Comparison of ENCODE assay signal across 17 cellular contexts in the genomic region with DNA sequence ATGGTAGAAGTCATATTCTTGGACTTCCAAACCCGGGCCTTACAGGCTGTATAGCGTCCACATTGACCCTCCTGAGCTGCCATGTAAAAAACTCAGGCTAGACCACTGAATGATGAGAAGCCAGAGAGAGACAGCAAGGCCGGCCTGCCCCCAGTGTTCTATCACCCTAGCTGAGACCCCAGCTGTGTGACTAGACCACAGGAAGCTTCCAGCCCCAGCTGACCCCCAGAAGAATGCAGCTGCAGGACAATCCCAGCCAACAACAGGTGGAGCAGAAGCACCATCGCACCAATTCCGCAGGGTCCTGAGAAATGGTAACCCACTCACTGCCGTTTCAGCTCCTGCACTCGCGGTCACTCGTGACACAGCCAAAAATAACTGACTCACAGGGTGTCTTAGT.
"Had no signal": no experiment of that assay in that cellular context is flagged by ENCODE, and none has a peak within 500 bp of the region (broad histone marks: within the 10 kb centered on the region; RNA-seq: fewer than 3 reads in every experiment).

No MANE protein-coding gene starts in this region.

- H3K9me3 ChIP-seq: body of pancreas, left ventricle myocardium inferior, testis had no signal

- H3K4me3 ChIP-seq: body of pancreas, dorsolateral prefrontal cortex, left ventricle myocardium inferior, testis had no signal

- DNase-seq: activated CD4-positive, alpha-beta T cell treated with anti-CD3 and anti-CD28 coated beads, Interleukin-2, amount 10 ng/mL, durations not matched to agents 24 days and 14 days; activated CD8-positive, alpha-beta T cell treated with anti-CD3 and anti-CD28 coated beads for 36 hours; activated naive CD8-positive, alpha-beta T cell treated with anti-CD3 and anti-CD28 coated beads, Interleukin-2, amount 10 ng/mL, durations not matched to agents 7 days and 5 days; activated T-cell treated with anti-CD3 and anti-CD28 coated beads, Interleukin-2, amount 50 U/mL, for 72 hours; body of pancreas; foreskin melanocyte; left ventricle myocardium inferior; natural killer cell; nucleus accumbens; small intestine; stimulated activated CD4-positive, alpha-beta T cell treated with anti-CD3 and anti-CD28 coated beads, Interleukin-4, amount 100 ng/mL, for 1 hour; stimulated activated naive CD8-positive, alpha-beta T cell treated with anti-CD3 and anti-CD28 coated beads, Interleukin-15, amount 100 ng/mL, for 72 hours; testis had no signal

- H3K27ac Mint-ChIP-seq: activated CD8-positive, alpha-beta T cell treated with anti-CD3 and anti-CD28 coated beads for 36 hours; activated naive CD8-positive, alpha-beta T cell treated with anti-CD3 and anti-CD28 coated beads, Interleukin-2, amount 10 ng/mL, durations not matched to agents 7 days and 5 days; activated T-cell treated with anti-CD3 and anti-CD28 coated beads, Interleukin-2, amount 50 U/mL, for 72 hours; memory B cell; stimulated activated naive CD8-positive, alpha-beta T cell treated with anti-CD3 and anti-CD28 coated beads, Interleukin-15, amount 100 ng/mL, for 72 hours; T-helper 1 cell treated with Interleukin-12 subunit alpha and Interleukin-12 subunit beta and Interleukin-4 antibody, amounts not matched to agents 30 μg/mL and 1 μg/mL, for 36 hours; type B pancreatic cell had no signal

- FAIRE-seq: small intestine had no signal

- H3K4me3 Mint-ChIP-seq: activated CD4-positive, alpha-beta T cell treated with anti-CD3 and anti-CD28 coated beads, Interleukin-2, amount 10 ng/mL, durations not matched to agents 24 days and 14 days; activated CD8-positive, alpha-beta T cell treated with anti-CD3 and anti-CD28 coated beads for 36 hours; activated naive CD8-positive, alpha-beta T cell treated with anti-CD3 and anti-CD28 coated beads, Interleukin-2, amount 10 ng/mL, durations not matched to agents 7 days and 5 days; activated T-cell treated with anti-CD3 and anti-CD28 coated beads, Interleukin-2, amount 50 U/mL, for 72 hours; memory B cell; natural killer cell; stimulated activated naive CD8-positive, alpha-beta T cell treated with anti-CD3 and anti-CD28 coated beads, Interleukin-15, amount 100 ng/mL, for 72 hours; T-helper 1 cell treated with Interleukin-12 subunit alpha and Interleukin-12 subunit beta and Interleukin-4 antibody, amounts not matched to agents 30 μg/mL and 1 μg/mL, for 36 hours had no signal

- H3K36me3 ChIP-seq: left ventricle myocardium inferior had no signal

- H3K27me3 Mint-ChIP-seq: activated CD8-positive, alpha-beta T cell treated with anti-CD3 and anti-CD28 coated beads for 36 hours; memory B cell; stimulated activated naive CD8-positive, alpha-beta T cell treated with anti-CD3 and anti-CD28 coated beads, Interleukin-15, amount 100 ng/mL, for 72 hours had no signal

- H3K36me3 Mint-ChIP-seq: activated naive CD8-positive, alpha-beta T cell treated with anti-CD3 and anti-CD28 coated beads, Interleukin-2, amount 10 ng/mL, durations not matched to agents 7 days and 5 days; memory B cell; natural killer cell; type B pancreatic cell had no signal

- H3K27ac ChIP-seq: left ventricle myocardium inferior, testis had no signal

- H3K27me3 ChIP-seq: body of pancreas, dorsolateral prefrontal cortex, testis had no signal

- H3K9me3 Mint-ChIP-seq: activated CD4-positive, alpha-beta T cell treated with anti-CD3 and anti-CD28 coated beads, Interleukin-2, amount 10 ng/mL, durations not matched to agents 24 days and 14 days; activated CD8-positive, alpha-beta T cell treated with anti-CD3 and anti-CD28 coated beads for 36 hours; activated naive CD8-positive, alpha-beta T cell treated with anti-CD3 and anti-CD28 coated beads, Interleukin-2, amount 10 ng/mL, durations not matched to agents 7 days and 5 days; activated T-cell treated with anti-CD3 and anti-CD28 coated beads, Interleukin-2, amount 50 U/mL, for 72 hours; memory B cell; natural killer cell; stimulated activated naive CD8-positive, alpha-beta T cell treated with anti-CD3 and anti-CD28 coated beads, Interleukin-15, amount 100 ng/mL, for 72 hours; T-helper 1 cell treated with Interleukin-12 subunit alpha and Interleukin-12 subunit beta and Interleukin-4 antibody, amounts not matched to agents 30 μg/mL and 1 μg/mL, for 36 hours; type B pancreatic cell had no signal
